18 cellular contexts compared by ENCODE assay signal in the genomic region with DNA sequence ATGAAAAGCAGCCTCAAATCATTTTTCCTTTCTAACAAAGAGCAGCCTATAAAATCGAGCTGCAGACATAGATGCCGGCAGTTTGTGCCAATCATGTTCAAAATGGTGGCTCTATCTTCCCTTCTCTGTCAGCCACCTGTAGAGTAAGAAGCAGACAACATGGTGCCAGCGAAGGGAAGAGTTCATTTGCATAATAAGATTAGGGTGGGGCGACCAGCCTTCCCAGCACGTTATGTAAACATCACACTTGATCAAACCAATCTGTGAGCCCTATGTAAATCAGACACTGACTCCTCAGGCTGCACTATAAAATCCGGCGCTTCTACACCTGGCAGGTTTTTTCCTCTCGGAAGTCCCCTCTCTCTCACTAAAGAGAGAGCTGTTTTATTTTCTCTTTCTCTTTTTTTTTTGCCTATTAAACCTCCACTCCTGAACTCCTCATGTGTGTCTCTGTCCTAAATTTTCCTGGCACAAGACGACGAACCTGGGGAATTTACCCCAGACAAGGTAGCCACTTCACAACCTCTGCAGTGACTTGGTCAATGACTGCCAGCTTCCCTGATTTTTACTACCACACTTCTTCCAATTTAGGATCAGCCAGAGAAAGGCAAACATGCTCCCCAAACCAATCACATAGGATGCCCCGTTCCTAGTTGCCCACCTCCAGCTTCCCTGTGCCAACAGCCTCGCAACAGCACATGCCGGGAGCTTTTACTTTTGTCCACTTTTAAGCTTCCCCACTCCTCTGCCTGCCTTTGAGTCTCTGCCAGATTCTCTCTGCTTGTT. TPM values are rescaled to one million over a fixed set of nuclear protein-coding genes. Genes with fewer than 3 reads are reported as not detected.
DNase-seq lines count a peak whose midpoint lies in the region; ATAC-seq and TF ChIP-seq lines count a peak whose summit lies in the region.
"Had no signal": no experiment of that assay in that cellular context is flagged by ENCODE, and none has a peak within 500 bp of the region (broad histone marks: within the 10 kb centered on the region; RNA-seq: fewer than 3 reads in every experiment).

No MANE protein-coding gene starts in this region.

- TF ChIP-seq CTCF in heart right ventricle (IDR thresholded peaks at IDR 0.05): no peak

- peak overlapping the region; percentile 24 for H3K9ac ChIP-seq in iPS-20b (ENCODE audit: low read depth, low read length)
- H3K9ac ChIP-seq: parathyroid adenoma had no signal

- H3K27me3 ChIP-seq in iPS-20b (ENCODE audit: insufficient read depth, low read length) (no peaks in the 10 kb centered on the region), heart right ventricle (no peaks in the 10 kb centered on the region)
- H3K27me3 ChIP-seq: SJSA1 had no signal

- no peak for ATAC-seq in GM21723 (IDR thresholded peaks at IDR 0.05; ENCODE audit: unreplicated experiment)
- no peak for ATAC-seq in HG03095 (IDR thresholded peaks at IDR 0.05; ENCODE audit: unreplicated experiment)
- no peak for ATAC-seq in heart right ventricle
- ATAC-seq: activated CD4-positive, CD25-positive, alpha-beta regulatory T cell treated with anti-CD3 and anti-CD28 coated beads, Interleukin-2, amount 50 U/mL, for 24 hours; naive thymus-derived CD4-positive, alpha-beta T cell had no signal

- no peak overlapping the region for H3K27ac ChIP-seq in iPS-20b (ENCODE audit: low read length)
- H3K27ac ChIP-seq in heart right ventricle: no peak overlapping the region
- H3K27ac ChIP-seq: parathyroid adenoma, SJSA1 had no signal

- WGBS in heart right ventricle, 2 donors: 87 to 88% methylated on average over 13 of the region's 13 CpGs

- H3K4me1 ChIP-seq in iPS-20b (ENCODE audit: insufficient read depth, low read length) (no peaks in the 10 kb centered on the region), heart right ventricle (no peaks in the 10 kb centered on the region)
- H3K4me1 ChIP-seq: parathyroid adenoma had no signal

- H3K9me3 ChIP-seq in iPS-20b (ENCODE audit: insufficient read depth, low read depth, low read length) (no peaks in the 10 kb centered on the region), heart right ventricle (no peaks in the 10 kb centered on the region)
- H3K9me3 ChIP-seq: SJSA1 had no signal

- H3K36me3 ChIP-seq in iPS-20b (ENCODE audit: insufficient read depth, low read depth, low read length): peaks cover 46% of the 10 kb centered on the region
- H3K36me3 ChIP-seq in heart right ventricle: peaks cover 0 to 99% (median 18%) of the 10 kb centered on the region in 9 donors

- no peak overlapping the region for H3K4me3 ChIP-seq in iPS-20b (ENCODE audit: low read length)
- no peak overlapping the region for H3K4me3 ChIP-seq in heart right ventricle
- H3K4me3 ChIP-seq: lung, SJSA1 had no signal

- DNase-seq in DMS153 (lab: John Stamatoyannopoulos, UW) (peak; percentile 93), NCI-H1105 treated with DMSO at 0.1 percent for 48 hours (lab: John Stamatoyannopoulos, UW) (peak; percentile 96), NCI-H526 (lab: John Stamatoyannopoulos, UW) (peak; percentile 91 to 95), heart right ventricle (no peak), ecto neural progenitor cell (ENCODE audit: low spot score) (no peak)
- DNase-seq: effector CD8-positive, alpha-beta T cell; GF-D8; H7; naive thymus-derived CD4-positive, alpha-beta T cell; NCI-H2107 had no signal

- intact Hi-C loops in heart right ventricle (cut with DNase I): no loop called here

RNA-seq across cellular contexts. Expression of a gene that starts 12.9 kb away (rescaled TPM):
- total RNA-seq in heart right ventricle: 10 to 100 TPM; 10.6 to 15.6 (median 13.0) TPM
- polyA plus RNA-seq in heart right ventricle: 10 to 100 TPM; 10.2 to 16.0 TPM

RNA-seq across cellular contexts. Expression of a gene that starts 13.2 kb away (rescaled TPM):
- total RNA-seq in heart right ventricle: 10 to 100 TPM in 9 of 10 donors, 1 to 10 TPM in 1; 9.8 to 22.5 (median 16.0) TPM
- 1 to 10 TPM; 2.3 to 5.7 TPM for polyA plus RNA-seq in heart right ventricle

RNA-seq across cellular contexts. Expression of a gene that starts 19.5 kb away (rescaled TPM):
- total RNA-seq in heart right ventricle: 1 to 10 TPM in 8 of 10 donors, under 1 TPM in 2; 0.92 to 2.5 (median 1.6) TPM
- 1 to 10 TPM in 1 of 2 donors, under 1 TPM in 1; 0.73 to 1.2 TPM for polyA plus RNA-seq in heart right ventricle
- total RNA-seq: OCI-LY7 had no signal

Comparison
In these comparisons a context has a peak if more than half of its experiments do, and no peak if none do; other contexts are left out.
1. DNase-seq: peak in DMS153 (single experiment), NCI-H1105 treated with DMSO at 0.1 percent for 48 hours (single experiment) and NCI-H526 (2 of 2); none in heart right ventricle (0 of 2) and ecto neural progenitor cell (single experiment).